In the genomic region with DNA sequence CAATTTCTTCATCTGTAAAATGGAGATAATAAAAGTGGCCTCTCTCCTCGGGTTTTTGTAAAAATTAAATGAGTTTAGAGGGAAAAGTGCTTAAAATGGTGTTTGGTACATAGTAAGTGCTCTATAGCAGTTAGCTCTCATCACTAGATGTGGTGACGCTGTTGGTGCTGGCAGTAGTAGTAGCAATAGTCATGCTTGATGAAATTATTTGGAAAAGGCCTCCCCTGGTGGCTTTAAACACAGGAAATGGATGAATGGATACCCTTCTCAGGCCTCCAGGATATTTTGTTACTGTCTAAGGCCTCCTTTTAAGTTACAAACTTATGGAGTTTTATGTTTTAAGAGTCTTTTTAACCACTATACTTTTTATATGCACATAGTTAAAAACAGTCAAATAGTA, we compare ENCODE assay signal across 17 cellular contexts.
"Had no signal": no experiment of that assay in that cellular context is flagged by ENCODE, and none has a peak within 500 bp of the region (broad histone marks: within the 10 kb centered on the region; RNA-seq: fewer than 3 reads in every experiment).

No MANE protein-coding gene starts in this region.

- H3K4me3 ChIP-seq: adrenal gland, transverse colon had no signal

- H3K36me3 ChIP-seq: adrenal gland, neutrophil, transverse colon, WERI-Rb-1 had no signal

- H3K27me3 ChIP-seq: adrenal gland, transverse colon had no signal

- DNase-seq: activated CD4-positive, alpha-beta T cell treated with anti-CD3 and anti-CD28 coated beads for 1 hour; activated gamma-delta T cell treated with Interleukin-2 at 50 U/mL for 16 hours; adrenal gland; mesendoderm; natural killer cell; stimulated activated CD4-positive, alpha-beta T cell treated with anti-CD3 and anti-CD28 coated beads, Interleukin-12 subunit alpha, Interleukin-12 subunit beta, amount 100 ng/mL, for 4 hours; stimulated activated CD4-positive, alpha-beta T cell treated with anti-CD3 and anti-CD28 coated beads, Interleukin-1b, Interleukin-23, amount 100 ng/mL, for 48 hours; stimulated activated CD8-positive, alpha-beta memory T cell treated with anti-CD3 and anti-CD28 coated beads, Interleukin-4, amount 100 ng/mL, for 48 hours; stimulated activated naive CD4-positive, alpha-beta T cell treated with Interleukin-2 at 50 U/mL for 16 hours; substantia nigra; SW 1271; T-helper 2 cell; transverse colon; WERI-Rb-1 had no signal

- H3K9me3 ChIP-seq: adrenal gland, neutrophil, transverse colon had no signal

- H3K27ac ChIP-seq: adrenal gland, neutrophil, WERI-Rb-1 had no signal

- ATAC-seq: activated naive CD4-positive, alpha-beta T cell treated with anti-CD3 and anti-CD28 coated beads, Interleukin-2, amount 50 U/mL, for 72 hours; esophagus mucosa; natural killer cell had no signal
